Comparison of ENCODE assay signal across 8 cellular contexts in genomic region chr11:66480116-66480938, GRCh38. TPM values are rescaled to one million over a fixed set of nuclear protein-coding genes. Genes with fewer than 3 reads are reported as not detected.
DNase-seq lines count a peak whose midpoint lies in the region; ATAC-seq lines count a peak whose summit lies in the region.

Gene DPP3, plus strand, starts transcription at chr11:66480434. Its CDS starts 1,767 bp downstream, at chr11:66482201.

- peak within 1 kb of the TSS; percentile 22; the same call in 1 of the 2 replicates for H2AFZ ChIP-seq in Karpas-422 (ENCODE audit: low read length)

- H3K27ac ChIP-seq in Karpas-422 (ENCODE audit: low read length): peak within 1 kb of the TSS; percentile 30; the same call in 1 of the 2 replicates
- H3K27ac ChIP-seq in naive thymus-derived CD4-positive, alpha-beta T cell (ENCODE audit: low read depth, low read length): peak within 1 kb of the TSS; percentile 90

- H3K4me1 Mint-ChIP-seq in activated T-helper 1 cell treated with anti-CD3 and anti-CD28 coated beads, Interleukin-12 subunit alpha, Interleukin-12 subunit beta, Interleukin-2, Interleukin-4 antibody, amounts not matched to agents 30 ng/mL and 10 ng/mL and 1 ng/mL, durations not matched to agents 14 hours and 24 hours and 36 hours (ENCODE audit: low read depth): peaks cover 44% of the 10 kb centered on the region
- peaks cover 9 to 37% (median 17%) of the 10 kb centered on the region in 7 donors for H3K4me1 Mint-ChIP-seq in naive thymus-derived CD4-positive, alpha-beta T cell
- H3K4me1 Mint-ChIP-seq in stimulated activated naive B cell treated with anti-CD40 and anti-IgM and Interleukin-4, amounts not matched to agents 10 μg/mL and 1 μg/mL and 100 μg/mL, for 72 hours: peaks cover 26 to 43% of the 10 kb centered on the region in 2 donors

- POLR2A ChIA-PET in naive thymus-derived CD4-positive, alpha-beta T cell (lab: Charles Lee): interaction anchor here (0.6 to 4.3 kb wide), 15 partner anchors 13 to 198 kb away, joined by 3 to 42 read pairs (median 4); partner anchors contain the start of genes BBS1, CCDC87, CCS and MRPL11

- H3K4me2 ChIP-seq in Karpas-422 (ENCODE audit: low read depth, low read length, poor library complexity, severe bottlenecking): peak within 1 kb of the TSS; percentile 84

- no peaks in the 10 kb centered on the region for H3K9me3 ChIP-seq in Karpas-422 (ENCODE audit: low read length)
- no peaks in the 10 kb centered on the region for H3K9me3 ChIP-seq in naive thymus-derived CD4-positive, alpha-beta T cell (ENCODE audit: control insufficient read depth in 2 of 3, low read length in 3 of 3)

- no peaks in the 10 kb centered on the region for H3K27me3 ChIP-seq in Karpas-422 (ENCODE audit: low read length)
- no peaks in the 10 kb centered on the region for H3K27me3 ChIP-seq in naive thymus-derived CD4-positive, alpha-beta T cell (ENCODE audit: control insufficient read depth in 2 of 2, insufficient read depth in 2 of 2, low read length in 2 of 2)

- DNase-seq in DMS79 treated with DMSO at 0.1 percent for 48 hours (lab: John Stamatoyannopoulos, UW): peak; percentile 93
- DNase-seq in Karpas-422: peak; percentile 99
- DNase-seq in RKO (ENCODE audit: low spot score): peak; percentile 97
- DNase-seq in activated T-helper 1 cell treated with anti-CD3 and anti-CD28 coated beads, Interleukin-12 subunit alpha, Interleukin-12 subunit beta, Interleukin-2, Interleukin-4 antibody, amounts not matched to agents 30 ng/mL and 10 ng/mL and 1 ng/mL, durations not matched to agents 14 hours and 24 hours and 36 hours (ENCODE audit: low spot score): peak; percentile 96
- DNase-seq in fibroblast of gingiva (ENCODE audit: low read depth): peak; percentile 97
- peak; percentile 87 to 97 (median 95) for DNase-seq in naive thymus-derived CD4-positive, alpha-beta T cell
- peak; percentile 97 for DNase-seq in stimulated activated naive B cell treated with anti-CD40 and anti-IgM and Interleukin-4, amounts not matched to agents 10 μg/mL and 1 μg/mL and 100 μg/mL, for 72 hours

- peaks cover 3% of the 10 kb centered on the region; the same call in 1 of the 2 replicates for H4K20me1 ChIP-seq in Karpas-422 (ENCODE audit: insufficient read depth, low read depth, low read length)

- H3K4me3 Mint-ChIP-seq in activated T-helper 1 cell treated with anti-CD3 and anti-CD28 coated beads, Interleukin-12 subunit alpha, Interleukin-12 subunit beta, Interleukin-2, Interleukin-4 antibody, amounts not matched to agents 30 ng/mL and 10 ng/mL and 1 ng/mL, durations not matched to agents 14 hours and 24 hours and 36 hours: peak within 1 kb of the TSS; percentile 89
- peak within 1 kb of the TSS; percentile 86 to 92 (median 90) for H3K4me3 Mint-ChIP-seq in naive thymus-derived CD4-positive, alpha-beta T cell
- H3K4me3 Mint-ChIP-seq in stimulated activated naive B cell treated with anti-CD40 and anti-IgM and Interleukin-4, amounts not matched to agents 10 μg/mL and 1 μg/mL and 100 μg/mL, for 72 hours: peak within 1 kb of the TSS; percentile 90 to 94

- no peaks in the 10 kb centered on the region for H3K36me3 ChIP-seq in Karpas-422 (ENCODE audit: insufficient read depth, low read length)
- H3K36me3 ChIP-seq in naive thymus-derived CD4-positive, alpha-beta T cell (ENCODE audit: control insufficient read depth in 2 of 3, insufficient read depth in 3 of 3, low read length in 3 of 3): peaks cover 0 to 11% (median 0%) of the 10 kb centered on the region in 3 experiments

- ATAC-seq in GM21825 (IDR thresholded peaks at IDR 0.05; ENCODE audit: unreplicated experiment): peak; percentile 85
- ATAC-seq in naive thymus-derived CD4-positive, alpha-beta T cell: peak; percentile 99
- peak; percentile 97 to 98 for ATAC-seq in stimulated activated naive B cell treated with anti-CD40 and anti-IgM and Interleukin-4, amounts not matched to agents 10 μg/mL and 1 μg/mL and 100 μg/mL, for 72 hours (replicated peaks)

- intact Hi-C loops in activated T-helper 1 cell treated with anti-CD3 and anti-CD28 coated beads, Interleukin-12 subunit alpha, Interleukin-12 subunit beta, Interleukin-2, Interleukin-4 antibody, amounts not matched to agents 30 ng/mL and 10 ng/mL and 1 ng/mL, durations not matched to agents 14 hours and 24 hours and 36 hours (cut with micrococcal nuclease): loop anchor here (1.0 to 2.0 kb wide), 8 partner anchors 14 to 478 kb away; partner anchors contain the start of genes ACTN3, BBS1, PC and PELI3
- intact Hi-C loops in naive thymus-derived CD4-positive, alpha-beta T cell (cut with micrococcal nuclease): loop anchor here (1.0 to 10.0 kb wide), 8 partner anchors 14 to 168 kb away; partner anchors contain the start of genes ACTN3 (in 2 of the 2), PELI3 (in 2 of the 2), RBM4 (in 2 of the 2) and ZDHHC24 (in 2 of the 2)

- H3K9me2 ChIP-seq in Karpas-422 (replicated peaks; ENCODE audit: insufficient read depth, low read length): no peaks in the 10 kb centered on the region

- peak within 1 kb of the TSS; percentile 88 for H3K4me3 ChIP-seq in Karpas-422 (ENCODE audit: low read length)
- peak within 1 kb of the TSS; percentile 86 for H3K4me3 ChIP-seq in naive thymus-derived CD4-positive, alpha-beta T cell (ENCODE audit: low read length)

- H3K36me3 Mint-ChIP-seq in activated T-helper 1 cell treated with anti-CD3 and anti-CD28 coated beads, Interleukin-12 subunit alpha, Interleukin-12 subunit beta, Interleukin-2, Interleukin-4 antibody, amounts not matched to agents 30 ng/mL and 10 ng/mL and 1 ng/mL, durations not matched to agents 14 hours and 24 hours and 36 hours (ENCODE audit: low read depth): peaks cover 4% of the 10 kb centered on the region
- peaks cover 0 to 11% (median 0%) of the 10 kb centered on the region in 5 donors for H3K36me3 Mint-ChIP-seq in naive thymus-derived CD4-positive, alpha-beta T cell
- H3K36me3 Mint-ChIP-seq in stimulated activated naive B cell treated with anti-CD40 and anti-IgM and Interleukin-4, amounts not matched to agents 10 μg/mL and 1 μg/mL and 100 μg/mL, for 72 hours: peaks cover 9 to 27% of the 10 kb centered on the region in 2 donors

- CTCF ChIA-PET in naive thymus-derived CD4-positive, alpha-beta T cell (lab: Charles Lee): interaction anchor here (0.5 to 2.6 kb wide), 7 partner anchors 9 to 538 kb away, joined by 3 to 12 read pairs (median 5); partner anchors contain the start of genes MRPL11, NPAS4, PELI3 and RBM4B

- H3K4me1 ChIP-seq in Karpas-422 (ENCODE audit: low read length): peaks cover 28% of the 10 kb centered on the region
- H3K4me1 ChIP-seq in naive thymus-derived CD4-positive, alpha-beta T cell (ENCODE audit: control insufficient read depth in 2 of 2, insufficient read depth in 2 of 2, low read length in 2 of 2): peaks cover 9 to 14% of the 10 kb centered on the region in 2 donors

- H3K27ac Mint-ChIP-seq in activated T-helper 1 cell treated with anti-CD3 and anti-CD28 coated beads, Interleukin-12 subunit alpha, Interleukin-12 subunit beta, Interleukin-2, Interleukin-4 antibody, amounts not matched to agents 30 ng/mL and 10 ng/mL and 1 ng/mL, durations not matched to agents 14 hours and 24 hours and 36 hours: peak within 1 kb of the TSS; percentile 82
- peak within 1 kb of the TSS; percentile 75 to 91 (median 90) for H3K27ac Mint-ChIP-seq in naive thymus-derived CD4-positive, alpha-beta T cell
- peak within 1 kb of the TSS; percentile 96 for H3K27ac Mint-ChIP-seq in stimulated activated naive B cell treated with anti-CD40 and anti-IgM and Interleukin-4, amounts not matched to agents 10 μg/mL and 1 μg/mL and 100 μg/mL, for 72 hours

- H3K9me3 Mint-ChIP-seq in activated T-helper 1 cell treated with anti-CD3 and anti-CD28 coated beads, Interleukin-12 subunit alpha, Interleukin-12 subunit beta, Interleukin-2, Interleukin-4 antibody, amounts not matched to agents 30 ng/mL and 10 ng/mL and 1 ng/mL, durations not matched to agents 14 hours and 24 hours and 36 hours: no peaks in the 10 kb centered on the region
- H3K9me3 Mint-ChIP-seq in naive thymus-derived CD4-positive, alpha-beta T cell: no peaks in the 10 kb centered on the region
- no peaks in the 10 kb centered on the region for H3K9me3 Mint-ChIP-seq in stimulated activated naive B cell treated with anti-CD40 and anti-IgM and Interleukin-4, amounts not matched to agents 10 μg/mL and 1 μg/mL and 100 μg/mL, for 72 hours

- H3K79me2 ChIP-seq in Karpas-422 (ENCODE audit: low read length): peaks cover 28% of the 10 kb centered on the region

- no peaks in the 10 kb centered on the region for H3K27me3 Mint-ChIP-seq in activated T-helper 1 cell treated with anti-CD3 and anti-CD28 coated beads, Interleukin-12 subunit alpha, Interleukin-12 subunit beta, Interleukin-2, Interleukin-4 antibody, amounts not matched to agents 30 ng/mL and 10 ng/mL and 1 ng/mL, durations not matched to agents 14 hours and 24 hours and 36 hours (ENCODE audit: insufficient read depth)
- no peaks in the 10 kb centered on the region for H3K27me3 Mint-ChIP-seq in naive thymus-derived CD4-positive, alpha-beta T cell
- no peaks in the 10 kb centered on the region for H3K27me3 Mint-ChIP-seq in stimulated activated naive B cell treated with anti-CD40 and anti-IgM and Interleukin-4, amounts not matched to agents 10 μg/mL and 1 μg/mL and 100 μg/mL, for 72 hours

- H3K9ac ChIP-seq in Karpas-422 (ENCODE audit: low read length): peak within 1 kb of the TSS; percentile 81

RNA-seq across cellular contexts. Expression of gene DPP3, which starts in this region (rescaled TPM):
- 77.9 and 91.5 TPM in 2 replicates for total RNA-seq in Karpas-422 (2014; rRNA removed; shearing (Covaris generic); ENCODE audit: low replicate concordance)
- total RNA-seq in activated T-helper 1 cell treated with anti-CD3 and anti-CD28 coated beads, Interleukin-12 subunit alpha, Interleukin-12 subunit beta, Interleukin-2, Interleukin-4 antibody, amounts not matched to agents 30 ng/mL and 10 ng/mL and 1 ng/mL, durations not matched to agents 14 hours and 24 hours and 36 hours: 102 and 112 TPM in 2 replicates
- 10 to 100 TPM; 15.8 to 75.7 (median 19.4) TPM for total RNA-seq in naive thymus-derived CD4-positive, alpha-beta T cell
- polyA plus RNA-seq in naive thymus-derived CD4-positive, alpha-beta T cell: 10 to 100 TPM; 18.6 to 22.2 TPM

Comparison
In these comparisons a context has a peak if more than half of its experiments do, and no peak if none do; other contexts are left out.
1. Peak in every context shown above with its lines: DNase-seq, ATAC-seq, H3K4me3 ChIP-seq and H3K27ac ChIP-seq.